ENCODE assay signal across 12 cellular contexts in the genomic region with DNA sequence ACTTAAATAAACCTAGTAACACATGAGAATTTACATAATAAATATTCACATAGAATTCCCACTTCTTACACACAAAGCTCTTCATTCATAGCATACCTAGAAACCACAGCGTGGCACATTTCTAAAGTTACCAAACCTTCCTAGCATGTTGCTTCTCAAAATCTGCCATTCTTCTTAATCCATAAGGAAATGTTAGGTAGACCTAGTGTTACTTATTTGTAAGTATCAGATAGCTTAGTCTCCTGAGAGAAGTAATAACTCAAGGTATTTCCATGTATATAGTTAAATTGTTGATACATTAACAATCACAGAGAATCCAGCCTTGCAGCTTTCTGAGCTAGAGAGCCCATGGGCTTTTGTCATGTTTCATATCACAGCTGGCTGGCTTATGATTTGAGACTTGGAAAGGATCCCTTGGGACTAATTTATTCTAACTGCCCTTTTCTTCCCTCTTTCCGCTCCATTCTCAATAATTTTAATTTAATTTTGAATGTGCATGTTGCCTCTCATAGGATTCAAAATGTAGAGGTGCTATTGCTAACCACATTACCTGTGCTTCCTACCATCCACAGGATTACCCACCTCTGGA. TPM values are rescaled to one million over a fixed set of nuclear protein-coding genes. Genes with fewer than 3 reads are reported as not detected.
DNase-seq lines count a peak whose midpoint lies in the region; ATAC-seq and TF ChIP-seq lines count a peak whose summit lies in the region.
"Had no signal": no experiment of that assay in that cellular context is flagged by ENCODE, and none has a peak within 500 bp of the region (broad histone marks: within the 10 kb centered on the region; RNA-seq: fewer than 3 reads in every experiment).

No MANE protein-coding gene starts in this region.

- H3K9ac ChIP-seq in skeletal muscle satellite cell (ENCODE audit: low read depth, low read length): peak overlapping the region; percentile 51

- peaks cover 9% of the 10 kb centered on the region for H3K36me3 ChIP-seq in skeletal muscle satellite cell (ENCODE audit: insufficient read depth, low read length)
- H3K36me3 ChIP-seq in effector memory CD4-positive, alpha-beta T cell (ENCODE audit: control insufficient read depth, insufficient read depth, low read length): no peaks in the 10 kb centered on the region

- H3K4me1 ChIP-seq in skeletal muscle satellite cell (ENCODE audit: control insufficient read depth, insufficient read depth, low read length): peaks cover 92% of the 10 kb centered on the region
- H3K4me1 ChIP-seq in effector memory CD4-positive, alpha-beta T cell (ENCODE audit: control insufficient read depth, insufficient read depth, low read length, poor library complexity, severe bottlenecking): no peaks in the 10 kb centered on the region

- no peak for ATAC-seq in HG03571 (IDR thresholded peaks at IDR 0.05; ENCODE audit: unreplicated experiment)

- no peak for TF ChIP-seq POLR2A in erythroblast (IDR thresholded peaks at IDR 0.05; ENCODE audit: low read length)

- peak; percentile 54 for DNase-seq in DMS 273 (lab: John Stamatoyannopoulos, UW; ENCODE audit: unreplicated experiment)
- no peak for DNase-seq in DMS 273 treated with DMSO at 0.1 percent for 48 hours (lab: John Stamatoyannopoulos, UW)
- DNase-seq in NCI-H446 treated with DMSO at 0.1 percent for 48 hours (lab: John Stamatoyannopoulos, UW): peak; percentile 51
- DNase-seq in fibroblast of gingiva (ENCODE audit: low read depth): peak; percentile 26
- no peak for DNase-seq in erythroblast (lab: John Stamatoyannopoulos, UW)
- no peak for DNase-seq in effector memory CD4-positive, alpha-beta T cell
- DNase-seq: activated CD4-positive, alpha-beta T cell treated with anti-CD3 and anti-CD28 coated beads, Interleukin-2, amount 50 U/mL, for 4 hours; DND-41; midbrain had no signal

- no peak overlapping the region for H3K27ac ChIP-seq in effector memory CD4-positive, alpha-beta T cell (ENCODE audit: insufficient read depth, low read length, poor library complexity, severe bottlenecking)
- H3K27ac ChIP-seq: 22Rv1 had no signal

- H3K4me3 ChIP-seq in skeletal muscle satellite cell (ENCODE audit: low read length): peak overlapping the region; percentile 6
- H3K4me3 ChIP-seq in effector memory CD4-positive, alpha-beta T cell (ENCODE audit: insufficient read depth, low read depth, low read length, poor library complexity, severe bottlenecking): no peak overlapping the region

- no peaks in the 10 kb centered on the region for H3K27me3 ChIP-seq in skeletal muscle satellite cell (ENCODE audit: control insufficient read depth, insufficient read depth, low read length)
- no peaks in the 10 kb centered on the region for H3K27me3 ChIP-seq in effector memory CD4-positive, alpha-beta T cell (replicated peaks; ENCODE audit: control insufficient read depth, insufficient read depth, low read length, poor library complexity, severe bottlenecking)

- H3K9me3 ChIP-seq in skeletal muscle satellite cell (replicated peaks; ENCODE audit: low read length): no peaks in the 10 kb centered on the region
- no peaks in the 10 kb centered on the region for H3K9me3 ChIP-seq in effector memory CD4-positive, alpha-beta T cell (ENCODE audit: control insufficient read depth, low read length)

- H3K4me2 ChIP-seq in skeletal muscle satellite cell (ENCODE audit: low read length): peak overlapping the region; percentile 76

RNA-seq across cellular contexts. Expression of a gene that starts 17.6 kb away (rescaled TPM):
- 14.7 and 16.6 TPM in 2 replicates for total RNA-seq in skeletal muscle satellite cell (2012; rRNA removed)

Comparison
In these comparisons a context has a peak if more than half of its experiments do, and no peak if none do; other contexts are left out.
1. DNase-seq: peak in DMS 273 (single experiment), NCI-H446 treated with DMSO at 0.1 percent for 48 hours (single experiment) and fibroblast of gingiva (single experiment); none in DMS 273 treated with DMSO at 0.1 percent for 48 hours (single experiment), erythroblast (0 of 2) and effector memory CD4-positive, alpha-beta T cell (0 of 3).